In the genomic region with DNA sequence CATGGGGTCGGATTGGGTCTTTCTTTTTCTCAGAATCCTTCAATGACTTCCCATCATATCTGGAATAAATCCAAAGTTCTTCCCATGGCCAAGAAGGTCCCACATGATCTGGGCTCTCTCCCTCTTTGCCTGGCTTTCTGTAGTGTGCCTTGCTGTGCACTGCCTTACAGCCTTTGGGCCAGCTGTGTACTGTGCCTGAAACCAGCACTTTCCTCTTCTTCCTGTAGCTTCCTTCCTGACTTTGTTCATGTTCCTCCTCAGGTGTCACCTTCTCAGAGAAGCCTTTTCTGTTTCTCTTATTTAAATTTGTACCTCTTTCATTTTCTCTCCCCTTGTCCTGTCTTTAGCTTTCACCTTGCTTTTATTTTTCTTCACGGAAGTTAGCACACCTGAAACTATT, we compare ENCODE assay signal across 26 cellular contexts. TPM values are rescaled to one million over a fixed set of nuclear protein-coding genes. Genes with fewer than 3 reads are reported as not detected.
DNase-seq lines count a peak whose midpoint lies in the region; ATAC-seq, FAIRE-seq and TF ChIP-seq lines count a peak whose summit lies in the region.
"Had no signal": no experiment of that assay in that cellular context is flagged by ENCODE, and none has a peak within 500 bp of the region (broad histone marks: within the 10 kb centered on the region; RNA-seq: fewer than 3 reads in every experiment).

No MANE protein-coding gene starts in this region.

- H4K20me1 ChIP-seq in BLaER1 treated with 17β-estradiol and CSF1 and Interleukin-3, amounts not matched to agents 10 nM and 100 nM, result no peaks in the 10 kb centered on the region
- no peaks in the 10 kb centered on the region for H4K20me1 ChIP-seq in OCI-LY7 (ENCODE audit: insufficient read depth, low read length)
- no peaks in the 10 kb centered on the region for H4K20me1 ChIP-seq in hepatocyte (ENCODE audit: insufficient read depth, poor library complexity, severe bottlenecking)

- ATAC-seq in HG03342 (IDR thresholded peaks at IDR 0.05; ENCODE audit: unreplicated experiment), result no peak
- ATAC-seq: T-cell had no signal

- no TSS peak for BruUV-seq in OCI-LY7 (replicated peaks; lab: Mats Ljungman, UMichigan)

- peaks cover 24 to 35% (median 28%) of the 10 kb centered on the region in 11 experiments for H3K9me3 ChIP-seq in BLaER1 treated with 17β-estradiol and CSF1 and Interleukin-3, amounts not matched to agents 10 nM and 100 nM (replicated peaks in 1 of 11)
- peaks cover 18% of the 10 kb centered on the region for H3K9me3 ChIP-seq in OCI-LY7 (ENCODE audit: low read length)
- H3K9me3 ChIP-seq in hepatocyte (ENCODE audit: low read depth), result no peaks in the 10 kb centered on the region

- CTCF ChIA-PET in OCI-LY7 (lab: Charles Lee; ENCODE audit: unreplicated experiment), result no interaction called here

- 93% methylated on average over 2 of the region's 2 CpGs for WGBS in hepatocyte (ENCODE audit: low lambda C conversion rate, missing lambda C conversion rate)

- H3K4me1 ChIP-seq in BLaER1 treated with 17β-estradiol and CSF1 and Interleukin-3, amounts not matched to agents 10 nM and 100 nM, result peaks cover 4 to 38% (median 26%) of the 10 kb centered on the region in 10 experiments; a peak in 17 of 20 replicates
- H3K4me1 ChIP-seq in OCI-LY7 (ENCODE audit: insufficient read depth, low read length, poor library complexity, severe bottlenecking), result peaks cover 49% of the 10 kb centered on the region
- H3K4me1 ChIP-seq in hepatocyte (ENCODE audit: insufficient read depth), result peaks cover 12% of the 10 kb centered on the region

- H3K4me2 ChIP-seq in BLaER1 treated with 17β-estradiol and CSF1 and Interleukin-3, amounts not matched to agents 10 nM and 100 nM, result peak overlapping the region in 7 of 11 experiments; percentile 20 to 65 (median 43); a peak in 13 of 22 replicates
- H3K4me2 ChIP-seq in OCI-LY7 (ENCODE audit: low read length) (peak overlapping the region; percentile 92), hepatocyte (no peak overlapping the region)

- H2AFZ ChIP-seq in OCI-LY7 (ENCODE audit: low read length) (peak overlapping the region; percentile 26; the same call in 1 of the 2 replicates), hepatocyte (no peak overlapping the region)

- no peak for DNase-seq in GM19239 (ENCODE audit: insufficient read length, low spot score)
- peak; percentile 57 for DNase-seq in OCI-LY7 (ENCODE audit: low spot score)
- peak; percentile 41 for DNase-seq in germinal center (ENCODE audit: low spot score)
- DNase-seq in middle frontal gyrus (ENCODE audit: extremely low spot score, low spot score), result no peak
- no peak for DNase-seq in hepatocyte (ENCODE audit: low spot score)
- DNase-seq: 8988T; ACHN; CD4-positive, alpha-beta T cell; GOT3; HCEC 1CT; Kasumi-1; NCI-H1105 treated with DMSO at 0.1 percent for 48 hours; NCI-H146; NCI-H1930; NCI-H2107; NCI-H446 treated with DMSO at 0.1 percent for 48 hours; NCI-H526; NCI-H82; NK-92 treated with Interleukin-12 subunit alpha and Interleukin-12 subunit beta, amount 100 ng/mL, for 24 hours; RPMI8226; SHP77; T-cell had no signal

- no peak overlapping the region for H3K27ac ChIP-seq in BLaER1 treated with 17β-estradiol and CSF1 and Interleukin-3, amounts not matched to agents 10 nM and 100 nM
- H3K27ac ChIP-seq in OCI-LY7 (ENCODE audit: low read depth, low read length, poor library complexity, severe bottlenecking), result peak overlapping the region; percentile 60
- H3K27ac ChIP-seq in hepatocyte, result no peak overlapping the region

- peak; percentile 26 for FAIRE-seq in GM19239 (lab: Jason Lieb, UNC)
- FAIRE-seq: D721Med, GM12891 had no signal

- H3K79me2 ChIP-seq in OCI-LY7 (ENCODE audit: insufficient read depth, low read depth, low read length) (peaks cover 21% of the 10 kb centered on the region; the same call in 1 of the 2 replicates), hepatocyte (no peaks in the 10 kb centered on the region)

- H3K27me3 ChIP-seq in BLaER1 treated with 17β-estradiol and CSF1 and Interleukin-3, amounts not matched to agents 10 nM and 100 nM, result no peaks in the 10 kb centered on the region
- H3K27me3 ChIP-seq in hepatocyte, result no peaks in the 10 kb centered on the region

- H3K4me3 ChIP-seq in BLaER1 treated with 17β-estradiol and CSF1 and Interleukin-3, amounts not matched to agents 10 nM and 100 nM, result no peak overlapping the region
- peak overlapping the region; percentile 33 for H3K4me3 ChIP-seq in OCI-LY7 (ENCODE audit: low read depth, low read length, poor library complexity, severe bottlenecking)
- no peak overlapping the region for H3K4me3 ChIP-seq in hepatocyte

- POLR2A ChIA-PET in OCI-LY7 (lab: Charles Lee), result interaction anchor here (0.5 to 1.6 kb wide), 4 partner anchors 8 to 614 kb away, joined by 3 to 6 read pairs (median 4); no protein-coding TSS in a partner anchor

- H3K36me3 ChIP-seq in BLaER1 treated with 17β-estradiol and CSF1 and Interleukin-3, amounts not matched to agents 10 nM and 100 nM, result peaks cover 0 to 8% (median 0%) of the 10 kb centered on the region in 11 experiments; a peak in 3 of 22 replicates
- peaks cover 11% of the 10 kb centered on the region for H3K36me3 ChIP-seq in OCI-LY7 (ENCODE audit: insufficient read depth, low read length)
- H3K36me3 ChIP-seq in hepatocyte (replicated peaks; ENCODE audit: insufficient read depth, low read depth), result no peaks in the 10 kb centered on the region

- no peak for TF ChIP-seq CTCF in OCI-LY7 (conservative IDR thresholded peaks at IDR 0.05; ENCODE audit: low read length)
- TF ChIP-seq CTCF in hepatocyte (IDR thresholded peaks at IDR 0.05; ENCODE audit: poor library complexity), result no peak

- intact Hi-C loops in OCI-LY7 (cut with micrococcal nuclease; ENCODE audit: unreplicated experiment), result loop anchor here (2.0 to 10.0 kb wide), 9 partner anchors 63 to 1284 kb away; partner anchors contain the start of genes MAP3K20, PDK1 and WIPF1

- H3K9me2 ChIP-seq in OCI-LY7 (ENCODE audit: insufficient read depth, low read length) (no peaks in the 10 kb centered on the region), hepatocyte (replicated peaks; ENCODE audit: insufficient read depth) (no peaks in the 10 kb centered on the region)

- H3K9ac ChIP-seq in BLaER1 treated with 17β-estradiol and CSF1 and Interleukin-3, amounts not matched to agents 10 nM and 100 nM, result no peak overlapping the region

RNA-seq across cellular contexts. Expression of gene CDCA7, which starts 4.3 kb away (rescaled TPM):
- total RNA-seq in OCI-LY7 (2014; rRNA removed; shearing (Covaris generic)), result 98.2 and 140 TPM in 2 replicates
- total RNA-seq in OCI-LY7 (2022) (170 and 193 TPM in 2 replicates), hepatocyte (8.7 and 11.4 TPM in 2 replicates)
- polyA plus RNA-seq in hepatocyte, result 4.9 and 6.0 TPM in 2 replicates

Comparison
In these comparisons a context has a peak if more than half of its experiments do, and no peak if none do; other contexts are left out.
1. DNase-seq: peak in OCI-LY7 (single experiment) and germinal center (single experiment); none in GM19239 (single experiment), middle frontal gyrus (single experiment) and hepatocyte (single experiment).